Comparison of ENCODE assay signal across 9 cellular contexts in genomic region chr16:68005786-68006286, GRCh38. TPM values are rescaled to one million over a fixed set of nuclear protein-coding genes. Genes with fewer than 3 reads are reported as not detected.
DNase-seq lines count a peak whose midpoint lies in the region; ATAC-seq and TF ChIP-seq lines count a peak whose summit lies in the region.
"Had no signal": no experiment of that assay in that cellular context is flagged by ENCODE, and none has a peak within 500 bp of the region (broad histone marks: within the 10 kb centered on the region; RNA-seq: fewer than 3 reads in every experiment).

No MANE protein-coding gene starts in this region.

- peak overlapping the region; percentile 58 for H3K4me3 Mint-ChIP-seq in activated B cell treated with CpG ODN at 0.5 μM for 24 hours

- TF ChIP-seq CTCF in HL-60 (IDR thresholded peaks at IDR 0.05; ENCODE audit: insufficient read depth, low read length) (no peak), activated B cell treated with CpG ODN at 0.5 μM for 24 hours (IDR thresholded peaks at IDR 0.05) (no peak)

- no peaks in the 10 kb centered on the region for H3K9me3 Mint-ChIP-seq in activated B cell treated with CpG ODN at 0.5 μM for 24 hours

- POLR2A ChIA-PET in activated B cell treated with CpG ODN at 0.5 μM for 24 hours (lab: Charles Lee): interaction anchor here (0.6 to 3.1 kb wide), 14 partner anchors 10 to 485 kb away, joined by 3 to 28 read pairs (median 6); partner anchors contain the start of genes DDX28, DPEP2NB, DUS2 and PSMB10

- WGBS in esophagus, 2 donors: 25 to 34% methylated on average over 6 of the region's 6 CpGs

- DNase-seq in HL-60 (ENCODE audit: low read depth in 1 of 2, low spot score in 1 of 2) (peak in 1 of 2 experiments; percentile 96), activated B cell treated with CpG ODN at 0.5 μM for 24 hours (no peak), pons (ENCODE audit: low spot score) (peak; percentile 78)
- no peak for DNase-seq in stimulated activated CD4-positive, alpha-beta T cell treated with anti-CD3 and anti-CD28 coated beads, Interleukin-1b, Interleukin-23, amount 100 ng/mL, for 48 hours

- H3K36me3 Mint-ChIP-seq in activated B cell treated with CpG ODN at 0.5 μM for 24 hours (ENCODE audit: low read depth): no peaks in the 10 kb centered on the region

- no peaks in the 10 kb centered on the region for H3K36me3 ChIP-seq in esophagus (ENCODE audit: control insufficient read depth in 2 of 2, insufficient read depth in 2 of 2, low read length in 1 of 2)

- H3K4me3 ChIP-seq in HL-60 (replicated peaks; ENCODE audit: insufficient read depth, low read length) (no peak overlapping the region), esophagus (ENCODE audit: low read depth in 1 of 2, low read length in 2 of 2) (no peak overlapping the region)

- H3K27ac Mint-ChIP-seq in activated B cell treated with CpG ODN at 0.5 μM for 24 hours: peak overlapping the region; percentile 95

- ATAC-seq in activated B cell treated with CpG ODN at 0.5 μM for 24 hours (ENCODE audit: low read depth) (peak; percentile 98), HG03159 (IDR thresholded peaks at IDR 0.05; ENCODE audit: unreplicated experiment) (no peak), GM21576 (IDR thresholded peaks at IDR 0.05; ENCODE audit: unreplicated experiment) (no peak), GM18909 (IDR thresholded peaks at IDR 0.05; ENCODE audit: poor library complexity, unreplicated experiment) (no peak)

- CTCF ChIA-PET in activated B cell treated with CpG ODN at 0.5 μM for 24 hours (lab: Charles Lee): interaction anchor here (0.9 to 1.8 kb wide), 10 partner anchors 10 to 189 kb away, joined by 3 to 8 read pairs (median 5); no protein-coding TSS in a partner anchor

- peak overlapping the region; percentile 79 for H3K27ac ChIP-seq in HL-60 (replicated peaks)
- H3K27ac ChIP-seq in esophagus (ENCODE audit: low read depth in 2 of 2, low read length in 1 of 2): peak overlapping the region; percentile 81 to 98

- peaks cover 40% of the 10 kb centered on the region for H3K4me1 Mint-ChIP-seq in activated B cell treated with CpG ODN at 0.5 μM for 24 hours

- H3K27me3 ChIP-seq in HL-60 (ENCODE audit: insufficient read depth, poor library complexity, severe bottlenecking) (no peaks in the 10 kb centered on the region), esophagus (ENCODE audit: control insufficient read depth in 1 of 2, insufficient read depth in 2 of 2, low read length in 2 of 2) (no peaks in the 10 kb centered on the region)

- intact Hi-C loops in activated B cell treated with CpG ODN at 0.5 μM for 24 hours (cut with micrococcal nuclease): loop anchor here (1.0 kb wide), 1 partner anchor 13 kb away; no protein-coding TSS in a partner anchor

- peaks cover 0 to 5% of the 10 kb centered on the region in 2 donors for H3K4me1 ChIP-seq in esophagus (ENCODE audit: control insufficient read depth in 2 of 2, insufficient read depth in 2 of 2, low read length in 1 of 2)

- H3K9me3 ChIP-seq in esophagus (ENCODE audit: control insufficient read depth in 2 of 2, insufficient read depth in 1 of 2, low read depth in 1 of 2, low read length in 1 of 2): no peaks in the 10 kb centered on the region

- H3K27me3 Mint-ChIP-seq in activated B cell treated with CpG ODN at 0.5 μM for 24 hours: no peaks in the 10 kb centered on the region

RNA-seq across cellular contexts. Expression of gene DPEP2, which starts 6.6 kb away (rescaled TPM):
- total RNA-seq in activated B cell treated with CpG ODN at 0.5 μM for 24 hours: 10.5 and 13.8 TPM in 2 replicates
- polyA plus RNA-seq in esophagus: under 1 TPM; 0.41 to 0.57 TPM

RNA-seq across cellular contexts. Expression of gene DPEP2NB, which starts 9.9 kb away (rescaled TPM):
- total RNA-seq in activated B cell treated with CpG ODN at 0.5 μM for 24 hours: not detected in 2 replicates
- under 1 TPM in 1 of 2 donors, not detected in 1; 0.04 TPM for polyA plus RNA-seq in esophagus
- total RNA-seq: T-helper 1 cell treated with Interleukin-12 subunit alpha and Interleukin-12 subunit beta and Interleukin-4 antibody, amounts not matched to agents 30 ng/mL and 1 ng/mL, for 36 hours had no signal

RNA-seq across cellular contexts. Expression of gene DDX28, which starts 17.2 kb away (rescaled TPM):
- total RNA-seq in activated B cell treated with CpG ODN at 0.5 μM for 24 hours: 19.2 and 19.7 TPM in 2 replicates
- 10 to 100 TPM in 1 of 2 donors, 1 to 10 TPM in 1; 4.0 to 13.1 TPM for polyA plus RNA-seq in esophagus

RNA-seq across cellular contexts. Expression of gene DUS2, which starts 17.2 kb away (rescaled TPM):
- 54.2 and 62.0 TPM in 2 replicates for total RNA-seq in activated B cell treated with CpG ODN at 0.5 μM for 24 hours
- polyA plus RNA-seq in esophagus: 10 to 100 TPM in 1 of 2 donors, 1 to 10 TPM in 1; 6.2 to 11.1 TPM

RNA-seq across cellular contexts. Expression of gene DPEP3, which starts 25.5 kb away (rescaled TPM):
- 0.29 and 0.38 TPM in 2 replicates for total RNA-seq in activated B cell treated with CpG ODN at 0.5 μM for 24 hours
- polyA plus RNA-seq in esophagus: under 1 TPM in 1 of 2 donors, not detected in 1; 0.01 TPM
